1 cellular context compared by ENCODE assay signal in the genomic region with DNA sequence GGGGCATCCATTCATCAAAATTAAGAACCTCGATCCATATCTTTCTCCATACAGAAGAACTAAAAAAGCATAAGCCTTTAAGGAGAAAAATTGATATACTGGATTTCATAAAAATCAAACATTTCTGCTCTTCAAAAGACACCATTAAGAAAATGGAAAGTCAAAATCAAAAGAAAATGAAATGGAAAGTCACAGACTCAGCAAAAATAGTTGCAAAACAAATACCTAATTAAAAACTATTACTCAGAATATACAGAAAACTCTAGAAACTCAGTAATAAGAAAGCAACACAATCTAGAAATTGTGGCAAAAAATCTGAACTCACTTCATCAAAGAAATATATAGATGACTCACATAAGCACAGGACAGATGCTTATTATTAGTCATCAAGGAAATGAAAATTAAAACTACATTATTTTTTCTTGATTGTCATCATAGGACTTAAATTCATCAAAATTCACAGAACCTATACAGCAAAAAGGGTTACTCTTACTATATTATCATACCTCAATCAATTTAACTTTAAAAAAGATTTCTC.
A peak's percentile ranks its signal among the peaks of the same experiment; 100 is the strongest.
TF ChIP-seq lines count a peak whose summit lies in the region.

No MANE protein-coding gene starts in this region.

TF ChIP-seq in GM12878, 131 proteins besides CTCF, POLR2A, EP300 and RAD21 (continued from another document):
- TF ChIP-seq, protein P1, sequence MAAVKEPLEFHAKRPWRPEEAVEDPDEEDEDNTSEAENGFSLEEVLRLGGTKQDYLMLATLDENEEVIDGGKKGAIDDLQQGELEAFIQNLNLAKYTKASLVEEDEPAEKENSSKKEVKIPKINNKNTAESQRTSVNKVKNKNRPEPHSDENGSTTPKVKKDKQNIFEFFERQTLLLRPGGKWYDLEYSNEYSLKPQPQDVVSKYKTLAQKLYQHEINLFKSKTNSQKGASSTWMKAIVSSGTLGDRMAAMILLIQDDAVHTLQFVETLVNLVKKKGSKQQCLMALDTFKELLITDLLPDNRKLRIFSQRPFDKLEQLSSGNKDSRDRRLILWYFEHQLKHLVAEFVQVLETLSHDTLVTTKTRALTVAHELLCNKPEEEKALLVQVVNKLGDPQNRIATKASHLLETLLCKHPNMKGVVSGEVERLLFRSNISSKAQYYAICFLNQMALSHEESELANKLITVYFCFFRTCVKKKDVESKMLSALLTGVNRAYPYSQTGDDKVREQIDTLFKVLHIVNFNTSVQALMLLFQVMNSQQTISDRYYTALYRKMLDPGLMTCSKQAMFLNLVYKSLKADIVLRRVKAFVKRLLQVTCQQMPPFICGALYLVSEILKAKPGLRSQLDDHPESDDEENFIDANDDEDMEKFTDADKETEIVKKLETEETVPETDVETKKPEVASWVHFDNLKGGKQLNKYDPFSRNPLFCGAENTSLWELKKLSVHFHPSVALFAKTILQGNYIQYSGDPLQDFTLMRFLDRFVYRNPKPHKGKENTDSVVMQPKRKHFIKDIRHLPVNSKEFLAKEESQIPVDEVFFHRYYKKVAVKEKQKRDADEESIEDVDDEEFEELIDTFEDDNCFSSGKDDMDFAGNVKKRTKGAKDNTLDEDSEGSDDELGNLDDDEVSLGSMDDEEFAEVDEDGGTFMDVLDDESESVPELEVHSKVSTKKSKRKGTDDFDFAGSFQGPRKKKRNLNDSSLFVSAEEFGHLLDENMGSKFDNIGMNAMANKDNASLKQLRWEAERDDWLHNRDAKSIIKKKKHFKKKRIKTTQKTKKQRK (IDR thresholded peaks at IDR 0.05; ENCODE audit: low read depth, low read length), result no peak
- TF ChIP-seq TARDBP (IDR thresholded peaks at IDR 0.05; ENCODE audit: borderline replicate concordance), result no peak
- TF ChIP-seq JUNB (IDR thresholded peaks at IDR 0.05), result peak; percentile 86
- TF ChIP-seq RUNX3 (IDR thresholded peaks at IDR 0.05; ENCODE audit: low read length), result 0 out of 2 replicates have a peak, but pooled peaks have one; percentile 43
- TF ChIP-seq, protein P2, sequence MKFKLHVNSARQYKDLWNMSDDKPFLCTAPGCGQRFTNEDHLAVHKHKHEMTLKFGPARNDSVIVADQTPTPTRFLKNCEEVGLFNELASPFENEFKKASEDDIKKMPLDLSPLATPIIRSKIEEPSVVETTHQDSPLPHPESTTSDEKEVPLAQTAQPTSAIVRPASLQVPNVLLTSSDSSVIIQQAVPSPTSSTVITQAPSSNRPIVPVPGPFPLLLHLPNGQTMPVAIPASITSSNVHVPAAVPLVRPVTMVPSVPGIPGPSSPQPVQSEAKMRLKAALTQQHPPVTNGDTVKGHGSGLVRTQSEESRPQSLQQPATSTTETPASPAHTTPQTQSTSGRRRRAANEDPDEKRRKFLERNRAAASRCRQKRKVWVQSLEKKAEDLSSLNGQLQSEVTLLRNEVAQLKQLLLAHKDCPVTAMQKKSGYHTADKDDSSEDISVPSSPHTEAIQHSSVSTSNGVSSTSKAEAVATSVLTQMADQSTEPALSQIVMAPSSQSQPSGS (IDR thresholded peaks at IDR 0.05; ENCODE audit: low read length), result peak; percentile 55
- peak; percentile 47; the same call in 1 of the 2 replicates for TF ChIP-seq ATF7 (IDR thresholded peaks at IDR 0.05; ENCODE audit: low read depth)
